ENCODE assay signal across 12 cellular contexts in the genomic region with DNA sequence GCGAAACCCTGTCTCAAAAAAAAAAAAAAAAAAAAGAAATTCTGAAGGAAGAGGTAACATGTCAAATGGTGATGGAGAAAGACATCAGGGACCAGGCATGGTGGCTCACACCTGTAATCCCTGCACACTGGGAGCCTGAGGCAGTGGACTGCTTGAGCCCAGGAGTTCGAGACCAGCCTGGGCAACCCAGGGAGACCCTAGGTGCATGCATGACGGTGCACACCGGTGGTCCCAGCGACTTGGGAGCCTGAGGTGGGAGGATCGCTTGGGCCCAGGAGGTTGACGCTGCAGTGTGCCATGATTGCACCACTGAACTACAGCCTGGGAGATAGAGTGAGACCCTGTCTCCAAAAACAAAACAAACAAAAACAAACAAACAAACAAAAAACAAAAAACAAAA. TPM values are rescaled to one million over a fixed set of nuclear protein-coding genes. Genes with fewer than 3 reads are reported as not detected.
DNase-seq lines count a peak whose midpoint lies in the region; ATAC-seq lines count a peak whose summit lies in the region.
"Had no signal": no experiment of that assay in that cellular context is flagged by ENCODE, and none has a peak within 500 bp of the region (broad histone marks: within the 10 kb centered on the region; RNA-seq: fewer than 3 reads in every experiment).

No MANE protein-coding gene starts in this region.

- no peaks in the 10 kb centered on the region for H3K9me3 ChIP-seq in T-helper 17 cell (ENCODE audit: control insufficient read depth, low read length, poor library complexity, severe bottlenecking)
- H3K9me3 ChIP-seq in iPS-15b (ENCODE audit: control insufficient read depth, insufficient read depth, low read length) = no peaks in the 10 kb centered on the region

- peaks cover 35% of the 10 kb centered on the region for H3K4me1 Mint-ChIP-seq in activated naive CD4-positive, alpha-beta T cell treated with anti-CD3 and anti-CD28 coated beads, Interleukin-2, amount 10 ng/mL, durations not matched to agents 7 days and 5 days
- H3K4me1 Mint-ChIP-seq in T-helper 17 cell = peaks cover 42% of the 10 kb centered on the region
- peaks cover 30% of the 10 kb centered on the region for H3K4me1 Mint-ChIP-seq in stimulated activated effector memory CD8-positive, alpha-beta T cell treated with anti-CD3 and anti-CD28 coated beads, Interleukin-12 subunit alpha, Interleukin-12 subunit beta, amount 100 ng/mL, for 72 hours

- H3K4me3 Mint-ChIP-seq in activated naive CD4-positive, alpha-beta T cell treated with anti-CD3 and anti-CD28 coated beads, Interleukin-2, amount 10 ng/mL, durations not matched to agents 7 days and 5 days = peak overlapping the region; percentile 87
- peak overlapping the region; percentile 95 for H3K4me3 Mint-ChIP-seq in T-helper 17 cell
- peak overlapping the region; percentile 87 for H3K4me3 Mint-ChIP-seq in stimulated activated effector memory CD8-positive, alpha-beta T cell treated with anti-CD3 and anti-CD28 coated beads, Interleukin-12 subunit alpha, Interleukin-12 subunit beta, amount 100 ng/mL, for 72 hours

- H3K9ac ChIP-seq in iPS-15b (ENCODE audit: low read depth, low read length) = no peak overlapping the region

- no peak overlapping the region for H3K27ac Mint-ChIP-seq in activated naive CD4-positive, alpha-beta T cell treated with anti-CD3 and anti-CD28 coated beads, Interleukin-2, amount 10 ng/mL, durations not matched to agents 7 days and 5 days
- H3K27ac Mint-ChIP-seq in T-helper 17 cell = peak overlapping the region; percentile 98
- peak overlapping the region; percentile 1 for H3K27ac Mint-ChIP-seq in stimulated activated effector memory CD8-positive, alpha-beta T cell treated with anti-CD3 and anti-CD28 coated beads, Interleukin-12 subunit alpha, Interleukin-12 subunit beta, amount 100 ng/mL, for 72 hours

- H3K27me3 Mint-ChIP-seq in activated naive CD4-positive, alpha-beta T cell treated with anti-CD3 and anti-CD28 coated beads, Interleukin-2, amount 10 ng/mL, durations not matched to agents 7 days and 5 days = no peaks in the 10 kb centered on the region
- H3K27me3 Mint-ChIP-seq in T-helper 17 cell = no peaks in the 10 kb centered on the region

- H3K9me3 Mint-ChIP-seq in activated naive CD4-positive, alpha-beta T cell treated with anti-CD3 and anti-CD28 coated beads, Interleukin-2, amount 10 ng/mL, durations not matched to agents 7 days and 5 days = no peaks in the 10 kb centered on the region
- no peaks in the 10 kb centered on the region for H3K9me3 Mint-ChIP-seq in stimulated activated effector memory CD8-positive, alpha-beta T cell treated with anti-CD3 and anti-CD28 coated beads, Interleukin-12 subunit alpha, Interleukin-12 subunit beta, amount 100 ng/mL, for 72 hours

- CTCF ChIA-PET in activated naive CD4-positive, alpha-beta T cell treated with anti-CD3 and anti-CD28 coated beads, Interleukin-2, amount 10 ng/mL, durations not matched to agents 7 days and 5 days (lab: Charles Lee) = no interaction called here

- H3K36me3 ChIP-seq in iPS-15b (ENCODE audit: control insufficient read depth, insufficient read depth, low read length) = no peaks in the 10 kb centered on the region

- DNase-seq in activated naive CD4-positive, alpha-beta T cell treated with anti-CD3 and anti-CD28 coated beads, Interleukin-2, amount 10 ng/mL, durations not matched to agents 7 days and 5 days = no peak
- no peak for DNase-seq in activated naive CD4-positive, alpha-beta T cell treated with Interleukin-2 at 50 U/mL for 16 hours
- no peak for DNase-seq in T-helper 17 cell
- no peak for DNase-seq in stimulated activated effector memory CD8-positive, alpha-beta T cell treated with anti-CD3 and anti-CD28 coated beads, Interleukin-12 subunit alpha, Interleukin-12 subunit beta, amount 100 ng/mL, for 72 hours (ENCODE audit: low spot score in 2 of 2)
- no peak for DNase-seq in DMS 273 treated with DMSO at 0.1 percent for 48 hours (lab: John Stamatoyannopoulos, UW)
- DNase-seq: activated CD4-positive, alpha-beta T cell treated with anti-CD3 and anti-CD28 coated beads for 48 hours; AML-193; cerebellar nuclear complex; NCI-H1048 had no signal

- peaks cover 4% of the 10 kb centered on the region for H3K27me3 ChIP-seq in iPS-15b (ENCODE audit: control insufficient read depth, insufficient read depth, low read length)

- ATAC-seq in T-helper 17 cell = no peak
- no peak for ATAC-seq in stimulated activated effector memory CD8-positive, alpha-beta T cell treated with anti-CD3 and anti-CD28 coated beads, Interleukin-12 subunit alpha, Interleukin-12 subunit beta, amount 100 ng/mL, for 72 hours
- no peak for ATAC-seq in HG03097 (IDR thresholded peaks at IDR 0.05; ENCODE audit: low FRiP score, unreplicated experiment)
- no peak for ATAC-seq in HG02571 (IDR thresholded peaks at IDR 0.05; ENCODE audit: unreplicated experiment)

- peak overlapping the region; percentile 93 for H3K4me3 ChIP-seq in iPS-15b (ENCODE audit: low read depth, low read length)

- H3K4me1 ChIP-seq in iPS-15b (ENCODE audit: control insufficient read depth, insufficient read depth, low read length) = no peaks in the 10 kb centered on the region

- peaks cover 9% of the 10 kb centered on the region for H3K36me3 Mint-ChIP-seq in activated naive CD4-positive, alpha-beta T cell treated with anti-CD3 and anti-CD28 coated beads, Interleukin-2, amount 10 ng/mL, durations not matched to agents 7 days and 5 days
- peaks cover 2% of the 10 kb centered on the region for H3K36me3 Mint-ChIP-seq in T-helper 17 cell (ENCODE audit: low read depth)
- H3K36me3 Mint-ChIP-seq in stimulated activated effector memory CD8-positive, alpha-beta T cell treated with anti-CD3 and anti-CD28 coated beads, Interleukin-12 subunit alpha, Interleukin-12 subunit beta, amount 100 ng/mL, for 72 hours = peaks cover 54% of the 10 kb centered on the region

RNA-seq across cellular contexts. Expression of gene ISCA1, which starts 1.8 kb away (rescaled TPM):
- total RNA-seq in T-helper 17 cell = 10 to 100 TPM; 66.9 to 87.2 TPM

RNA-seq across cellular contexts. Expression of gene C9orf153, which starts 21.1 kb away (rescaled TPM):
- under 1 TPM; 0.21 to 0.92 TPM for total RNA-seq in T-helper 17 cell
